11 cellular contexts compared by ENCODE assay signal in genomic region chr5:14444988-14445387, GRCh38.
A peak's percentile ranks its signal among the peaks of the same experiment; 100 is the strongest.
DNase-seq lines count a peak whose midpoint lies in the region; ATAC-seq and TF ChIP-seq lines count a peak whose summit lies in the region.
"Had no signal": no experiment of that assay in that cellular context is flagged by ENCODE, and none has a peak within 500 bp of the region (broad histone marks: within the 10 kb centered on the region; RNA-seq: fewer than 3 reads in every experiment).

No MANE protein-coding gene starts in this region.

- peaks cover 27 to 34% of the 10 kb centered on the region in 2 experiments for H3K4me1 Mint-ChIP-seq in H9

- in situ Hi-C loops in gastrocnemius medialis (cut with MboI; ENCODE audit: low sequenced_read_pairs in 4 of 4) = no loop called here

- H3K27ac ChIP-seq in HEK293 (ENCODE audit: extremely low read depth, low read depth, low read length) = no peak overlapping the region
- H3K27ac ChIP-seq in SK-N-SH (ENCODE audit: low read depth in 2 of 2, low read length in 1 of 2) = peak overlapping the region; percentile 98 to 100
- H3K27ac ChIP-seq in gastrocnemius medialis = peak overlapping the region in 3 of 4 donors; percentile 16 to 26 (median 17)
- H3K27ac ChIP-seq in H9 (ENCODE audit: insufficient read length, low read depth, low read length) = no peak overlapping the region
- H3K27ac ChIP-seq: thoracic aorta had no signal

- no peak overlapping the region for H4K91ac ChIP-seq in H9 (ENCODE audit: insufficient read length, low read depth, low read length)

- H3K4ac ChIP-seq in H9 (ENCODE audit: low read depth, low read length) = no peak overlapping the region

- peak overlapping the region in 1 of 3 experiments; percentile 17; a peak in 2 of 7 replicates for H3K27ac Mint-ChIP-seq in H9
- H3K27ac Mint-ChIP-seq: T-helper 17 cell had no signal

- H4K5ac ChIP-seq in H9 (ENCODE audit: insufficient read length, low read depth, low read length) = no peak overlapping the region

- H3K9me3 ChIP-seq in HEK293 (ENCODE audit: control insufficient read depth, insufficient read depth, low read depth, low read length) = no peaks in the 10 kb centered on the region
- no peaks in the 10 kb centered on the region for H3K9me3 ChIP-seq in SK-N-SH
- H3K9me3 ChIP-seq in gastrocnemius medialis = no peaks in the 10 kb centered on the region
- H3K9me3 ChIP-seq in H9 (ENCODE audit: control insufficient read depth, low read depth, low read length) = no peaks in the 10 kb centered on the region
- H3K9me3 ChIP-seq: thoracic aorta had no signal

- no peak for DNase-seq in SK-N-SH
- DNase-seq in fibroblast of villous mesenchyme (ENCODE audit: low read depth) = peak; percentile 47
- no peak for DNase-seq in gastrocnemius medialis
- DNase-seq in H9 = no peak
- DNase-seq in AG20443 (ENCODE audit: low spot score) = no peak
- DNase-seq in activated CD4-positive, alpha-beta T cell treated with anti-CD3 and anti-CD28 coated beads, Interleukin-2, amount 50 U/mL, for 1 hour = no peak
- DNase-seq in germinal center (ENCODE audit: low spot score) = no peak
- DNase-seq: NCI-H748 treated with DMSO at 0.1 percent for 48 hours, T-helper 17 cell had no signal

- H2BK120ac ChIP-seq in H9 (ENCODE audit: low read depth, low read length, poor library complexity, severe bottlenecking) = no peak overlapping the region

- no peaks in the 10 kb centered on the region for H3K9me3 Mint-ChIP-seq in H9

- no peak for TF ChIP-seq RAD21 in SK-N-SH (IDR thresholded peaks at IDR 0.05; ENCODE audit: low read length)

- H3F3A ChIP-seq in SK-N-SH (replicated peaks; ENCODE audit: insufficient read depth) = peaks cover 92% of the 10 kb centered on the region

- H3K79me2 ChIP-seq in SK-N-SH (ENCODE audit: insufficient read depth) (peaks cover 85% of the 10 kb centered on the region), H9 (ENCODE audit: insufficient read depth, low read length) (no peaks in the 10 kb centered on the region)

- H3K36me3 Mint-ChIP-seq in H9 (ENCODE audit: insufficient read depth in 1 of 3, low read depth in 3 of 3) = peaks cover 0 to 6% (median 1%) of the 10 kb centered on the region in 3 experiments; a peak in 5 of 7 replicates

- H2BK15ac ChIP-seq in H9 (ENCODE audit: low read depth, low read length) = no peak overlapping the region

- POLR2A ChIA-PET in HEK293 (lab: Yijun Ruan, JAX) (interaction anchor here (0.6 kb wide), 1 partner anchor 72 kb away, joined by 3 read pairs; no protein-coding TSS in a partner anchor), SK-N-SH (lab: Yijun Ruan, JAX) (no interaction called here)

- no peaks in the 10 kb centered on the region for H3K79me1 ChIP-seq in H9 (ENCODE audit: insufficient read depth, low read depth, low read length, poor library complexity, severe bottlenecking)

- H3K23ac ChIP-seq in H9 (ENCODE audit: insufficient read length, low read depth, low read length) = no peak overlapping the region

- H4K20me1 ChIP-seq in SK-N-SH (ENCODE audit: insufficient read depth) (no peaks in the 10 kb centered on the region), H9 (ENCODE audit: control insufficient read depth, insufficient read depth, insufficient read length) (no peaks in the 10 kb centered on the region)

- no peak overlapping the region for H3K14ac ChIP-seq in H9 (ENCODE audit: insufficient read depth, low read length)

- H3K4me1 ChIP-seq in HEK293 (ENCODE audit: control insufficient read depth, insufficient read depth, low read length) (peaks cover 54% of the 10 kb centered on the region), SK-N-SH (ENCODE audit: control insufficient read depth in 1 of 2, insufficient read depth in 2 of 2, low read depth in 1 of 2, low read length in 1 of 2) (peaks cover 59 to 72% of the 10 kb centered on the region in 2 experiments), gastrocnemius medialis (peaks cover 26 to 37% of the 10 kb centered on the region in 2 donors), H9 (ENCODE audit: insufficient read depth, low read length) (peaks cover 6% of the 10 kb centered on the region; the same call in 1 of the 2 replicates)

- no peaks in the 10 kb centered on the region for H3K23me2 ChIP-seq in H9 (ENCODE audit: insufficient read length, low read depth, low read length, poor library complexity, severe bottlenecking)

- H3K27me3 ChIP-seq in SK-N-SH (ENCODE audit: insufficient read depth) (no peaks in the 10 kb centered on the region), gastrocnemius medialis (no peaks in the 10 kb centered on the region), H9 (ENCODE audit: insufficient read depth, low read length) (no peaks in the 10 kb centered on the region)

- TF ChIP-seq CTCF in HEK293 (tag by site-specific recombination; IDR thresholded peaks at IDR 0.05) = no peak
- TF ChIP-seq CTCF in SK-N-SH (IDR thresholded peaks at IDR 0.05) = no peak
- TF ChIP-seq CTCF in fibroblast of villous mesenchyme (IDR thresholded peaks at IDR 0.05; ENCODE audit: insufficient read depth, low read depth, low read length) = no peak
- no peak for TF ChIP-seq CTCF in gastrocnemius medialis (IDR thresholded peaks at IDR 0.05 in 4 of 5, conservative IDR thresholded peaks at IDR 0.05 in 1 of 5)
- TF ChIP-seq CTCF in H9 (conservative IDR thresholded peaks at IDR 0.05) = no peak

- no peak overlapping the region for H4K8ac ChIP-seq in H9 (replicated peaks; ENCODE audit: insufficient read length, low read depth, low read length)

- no peak overlapping the region for H3K56ac ChIP-seq in H9 (ENCODE audit: insufficient read length, low read depth, low read length)

- no peak overlapping the region for H2AK5ac ChIP-seq in H9 (ENCODE audit: insufficient read length, low read length)

- no peak overlapping the region for H2BK20ac ChIP-seq in H9 (ENCODE audit: low read depth, low read length, poor library complexity, severe bottlenecking)

- H3K4me3 ChIP-seq in HEK293 (ENCODE audit: low read depth, low read length) (no peak overlapping the region), SK-N-SH (ENCODE audit: low read depth in 2 of 2, low read length in 1 of 2) (peak overlapping the region; percentile 80 to 84; a peak in 3 of 4 replicates), fibroblast of villous mesenchyme (ENCODE audit: low read depth, low read length) (no peak overlapping the region), gastrocnemius medialis (no peak overlapping the region)
- H3K4me3 ChIP-seq: thoracic aorta had no signal

- H2AFZ ChIP-seq in SK-N-SH (ENCODE audit: low read depth) (no peak overlapping the region), H9 (ENCODE audit: low read length) (no peak overlapping the region)

- H2BK5ac ChIP-seq in H9 (ENCODE audit: insufficient read length, low read length) = no peak overlapping the region

- 22% methylated on average over 4 of the region's 4 CpGs for WGBS in SK-N-SH (ENCODE audit: low lambda C conversion rate)
- WGBS in H9 (ENCODE audit: extremely low coverage, insufficient read length, low lambda C conversion rate) = no CpG with 5 or more reads among the region's 4 CpGs

- intact Hi-C loops in gastrocnemius medialis (cut with DNase I; ENCODE audit: low total_unique reads) = loop anchor here (5.0 kb wide), 1 partner anchor 48 kb away; no protein-coding TSS in a partner anchor

- H3K9me2 ChIP-seq in SK-N-SH = no peaks in the 10 kb centered on the region

- TF ChIP-seq POLR2A in gastrocnemius medialis (IDR thresholded peaks at IDR 0.05) = no peak

- TF ChIP-seq EP300 in SK-N-SH (IDR thresholded peaks at IDR 0.05; ENCODE audit: borderline replicate concordance in 1 of 2, low read depth in 1 of 2, low read length in 1 of 2) = no peak; a peak in 1 of 4 replicates

- no peak for ATAC-seq in gastrocnemius medialis
- ATAC-seq: T-helper 17 cell had no signal

- H2BK12ac ChIP-seq in H9 (ENCODE audit: insufficient read length, low read depth, low read length) = no peak overlapping the region

- no peak overlapping the region for H3K4me3 Mint-ChIP-seq in H9
- H3K4me3 Mint-ChIP-seq: T-helper 17 cell had no signal

- H3K4me2 ChIP-seq in SK-N-SH (peak overlapping the region; percentile 79), H9 (ENCODE audit: insufficient read depth, insufficient read length, low read length) (no peak overlapping the region)

- H3K36me3 ChIP-seq in HEK293 (ENCODE audit: control insufficient read depth in 2 of 2, insufficient read depth in 1 of 2, low read length in 2 of 2) (peaks cover 0 to 5% of the 10 kb centered on the region in 2 experiments; a peak in 1 of 3 replicates), SK-N-SH (replicated peaks in 1 of 2; ENCODE audit: control insufficient read depth in 1 of 2, insufficient read depth in 2 of 2, low read length in 1 of 2) (peaks cover 34 to 45% of the 10 kb centered on the region in 2 experiments), gastrocnemius medialis (no peaks in the 10 kb centered on the region)
- H3K36me3 ChIP-seq: thoracic aorta had no signal

- CTCF ChIA-PET in HEK293 (lab: Yijun Ruan, JAX) (no interaction called here), SK-N-SH (lab: Yijun Ruan, JAX) (interaction anchor here (1.2 to 3.4 kb wide), 2 partner anchors 27 to 203 kb away, joined by 4 to 11 read pairs; no protein-coding TSS in a partner anchor)

- no peak overlapping the region for H3K18ac ChIP-seq in H9 (ENCODE audit: insufficient read length, low read depth, low read length)

- no peak overlapping the region for H3T11ph ChIP-seq in H9 (ENCODE audit: low read length)

- H3K9ac ChIP-seq in SK-N-SH (peak overlapping the region; percentile 88), H9 (ENCODE audit: extremely low read depth, insufficient read length, low read length) (no peak overlapping the region)

- H3K27me3 Mint-ChIP-seq in H9 (ENCODE audit: low read depth) = no peaks in the 10 kb centered on the region

TF ChIP-seq in HEK293, 187 proteins besides CTCF, POLR2A, EP300 and RAD21 (continues in another document):
- peak; percentile 72; the same call in 1 of the 2 replicates for TF ChIP-seq IKZF3 (tag by site-specific recombination; IDR thresholded peaks at IDR 0.05)

TF ChIP-seq in SK-N-SH, 30 proteins besides CTCF, POLR2A, EP300 and RAD21 (continues in another document):
- TF ChIP-seq TCF12 (IDR thresholded peaks at IDR 0.05) (peak; percentile 41; the same call in 1 of the 2 replicates), GABPA (IDR thresholded peaks at IDR 0.05; ENCODE audit: low read depth) (peak; percentile 50), USF1 (IDR thresholded peaks at IDR 0.05; ENCODE audit: borderline replicate concordance, low read depth) (peak; percentile 54; the same call in 1 of the 2 replicates), TEAD4 (IDR thresholded peaks at IDR 0.05; ENCODE audit: borderline replicate concordance, insufficient read depth) (peak; percentile 33; the same call in 1 of the 2 replicates), SMC3 (IDR thresholded peaks at IDR 0.05; ENCODE audit: low read depth, low read length) (no peak)

Comparison
In these comparisons a context has a peak if more than half of its experiments do, and no peak if none do; other contexts are left out.
1. H3K27ac ChIP-seq: peak in SK-N-SH (2 of 2) and gastrocnemius medialis (3 of 4); none in HEK293 (single experiment) and H9 (single experiment).
2. H3K4me3 ChIP-seq: peak in SK-N-SH (2 of 2); none in HEK293 (single experiment), fibroblast of villous mesenchyme (single experiment) and gastrocnemius medialis (0 of 4).
3. Of the 4 proteins assayed by ChIP-seq in both HEK293 and SK-N-SH: peak only in HEK293: none; only in SK-N-SH: REST; in both: none; in neither: 3.